In the genomic region with DNA sequence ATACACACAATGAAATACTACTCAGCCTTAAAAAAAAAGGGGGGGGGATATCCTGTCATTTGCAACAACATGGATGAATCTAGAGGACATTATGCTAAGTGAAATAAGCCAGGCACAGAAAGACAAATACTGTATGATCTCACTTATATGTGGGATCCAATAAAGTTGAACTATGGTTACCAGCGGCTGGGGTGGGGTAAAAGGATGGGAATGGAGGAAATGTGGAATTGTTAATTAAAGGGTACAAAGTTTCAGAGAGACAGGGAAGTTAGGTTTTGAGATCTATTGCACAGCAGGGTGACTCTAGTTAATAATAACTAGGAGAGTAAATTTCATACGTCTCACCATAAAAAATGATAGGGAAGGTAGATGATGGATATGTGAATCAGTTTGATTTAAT, we compare ENCODE assay signal across 22 cellular contexts.
"Had no signal": no experiment of that assay in that cellular context is flagged by ENCODE, and none has a peak within 500 bp of the region (broad histone marks: within the 10 kb centered on the region; RNA-seq: fewer than 3 reads in every experiment).

No MANE protein-coding gene starts in this region.

- H3K9me3 ChIP-seq: SJSA1 had no signal

- H3K27ac ChIP-seq: HL-60, KMS-11, SJSA1, SK-N-MC had no signal

- H3K4me3 Mint-ChIP-seq: IgD-negative memory B cell had no signal

- H3K27ac Mint-ChIP-seq: IgD-negative memory B cell had no signal

- ATAC-seq: K562 had no signal

- DNase-seq: Kasumi-1, MV-4-11, NCI-H1048, NCI-H1105, NCI-H1436 treated with DMSO at 0.1 percent for 48 hours, NCI-H1694, NCI-H187 treated with DMSO at 0.1 percent for 48 hours, NCI-H2029 treated with DMSO at 0.1 percent for 48 hours, NCI-H345, NCI-H446 treated with DMSO at 0.1 percent for 48 hours, NCI-H510A treated with DMSO at 0.1 percent for 48 hours, NCI-H526, NCI-H748 treated with DMSO at 0.1 percent for 48 hours, Right ventricle myocardium superior, RPMI8226, SIG-M5 had no signal

- H3K4me3 ChIP-seq: K562, SJSA1, SK-N-MC had no signal

- H3K27me3 ChIP-seq: SJSA1 had no signal

- H3K4me1 ChIP-seq: SJSA1 had no signal

- H3K36me3 Mint-ChIP-seq: IgD-negative memory B cell had no signal

- H3K27me3 Mint-ChIP-seq: IgD-negative memory B cell had no signal

- H3K36me3 ChIP-seq: SJSA1 had no signal
